Comparison of ENCODE assay signal across 1 cellular context in the genomic region with DNA sequence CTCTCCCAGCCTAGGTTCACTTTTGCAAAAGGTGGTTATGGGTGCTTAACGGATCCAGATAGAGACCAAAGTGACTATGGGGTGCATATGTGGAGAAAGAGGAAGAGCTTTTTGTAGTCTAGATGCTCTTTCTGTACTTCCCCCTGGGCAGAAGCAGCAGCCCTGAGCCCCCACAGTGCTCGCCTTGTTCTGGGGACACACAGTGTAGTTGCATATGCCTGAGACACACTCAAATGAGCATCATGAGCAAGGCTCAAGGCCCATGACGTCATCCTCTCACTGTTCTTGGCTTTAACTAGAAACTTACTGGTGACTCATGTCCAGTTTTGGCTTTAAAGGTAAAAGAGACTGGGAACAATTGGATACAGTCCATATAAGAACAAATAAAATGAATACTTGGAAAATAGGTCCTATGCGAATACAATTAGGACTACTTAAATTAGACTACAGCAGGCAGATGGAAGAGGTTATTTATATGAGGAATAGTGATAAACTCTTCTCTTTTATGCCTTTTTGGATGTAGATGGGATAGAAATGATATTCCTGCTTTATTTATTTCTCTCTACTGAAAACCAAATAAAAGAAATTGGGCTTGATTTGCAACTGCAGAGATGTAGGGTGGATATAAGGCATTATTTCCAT.
TF ChIP-seq lines count a peak whose summit lies in the region.

No MANE protein-coding gene starts in this region.

TF ChIP-seq in HEK293, 187 proteins besides CTCF, POLR2A, EP300 and RAD21 (continued from another document and continues in another):
- TF ChIP-seq, protein P1, sequence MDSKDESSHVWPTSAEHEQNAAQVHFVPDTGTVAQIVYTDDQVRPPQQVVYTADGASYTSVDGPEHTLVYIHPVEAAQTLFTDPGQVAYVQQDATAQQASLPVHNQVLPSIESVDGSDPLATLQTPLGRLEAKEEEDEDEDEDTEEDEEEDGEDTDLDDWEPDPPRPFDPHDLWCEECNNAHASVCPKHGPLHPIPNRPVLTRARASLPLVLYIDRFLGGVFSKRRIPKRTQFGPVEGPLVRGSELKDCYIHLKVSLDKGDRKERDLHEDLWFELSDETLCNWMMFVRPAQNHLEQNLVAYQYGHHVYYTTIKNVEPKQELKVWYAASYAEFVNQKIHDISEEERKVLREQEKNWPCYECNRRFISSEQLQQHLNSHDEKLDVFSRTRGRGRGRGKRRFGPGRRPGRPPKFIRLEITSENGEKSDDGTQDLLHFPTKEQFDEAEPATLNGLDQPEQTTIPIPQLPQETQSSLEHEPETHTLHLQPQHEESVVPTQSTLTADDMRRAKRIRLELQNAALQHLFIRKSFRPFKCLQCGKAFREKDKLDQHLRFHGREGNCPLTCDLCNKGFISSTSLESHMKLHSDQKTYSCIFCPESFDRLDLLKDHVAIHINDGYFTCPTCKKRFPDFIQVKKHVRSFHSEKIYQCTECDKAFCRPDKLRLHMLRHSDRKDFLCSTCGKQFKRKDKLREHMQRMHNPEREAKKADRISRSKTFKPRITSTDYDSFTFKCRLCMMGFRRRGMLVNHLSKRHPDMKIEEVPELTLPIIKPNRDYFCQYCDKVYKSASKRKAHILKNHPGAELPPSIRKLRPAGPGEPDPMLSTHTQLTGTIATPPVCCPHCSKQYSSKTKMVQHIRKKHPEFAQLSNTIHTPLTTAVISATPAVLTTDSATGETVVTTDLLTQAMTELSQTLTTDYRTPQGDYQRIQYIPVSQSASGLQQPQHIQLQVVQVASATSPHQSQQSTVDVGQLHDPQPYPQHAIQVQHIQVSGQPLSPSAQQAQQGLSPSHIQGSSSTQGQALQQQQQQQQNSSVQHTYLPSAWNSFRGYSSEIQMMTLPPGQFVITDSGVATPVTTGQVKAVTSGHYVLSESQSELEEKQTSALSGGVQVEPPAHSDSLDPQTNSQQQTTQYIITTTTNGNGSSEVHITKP (tag by site-specific recombination; IDR thresholded peaks at IDR 0.05): peak; percentile 48; the same call in 1 of the 2 replicates
- no peak for TF ChIP-seq ZNF423 (tag by site-specific recombination; IDR thresholded peaks at IDR 0.05)
- 0 out of 2 replicates have a peak, but pooled peaks have one; percentile 16 for TF ChIP-seq ZNF600 (tag by site-specific recombination; IDR thresholded peaks at IDR 0.05)
- no peak for TF ChIP-seq ZNF274 (IDR thresholded peaks at IDR 0.05; ENCODE audit: low read length)
- TF ChIP-seq ZNF274 (tag by site-specific recombination; IDR thresholded peaks at IDR 0.05; ENCODE audit: borderline replicate concordance): no peak
- TF ChIP-seq SALL2 (tag by site-specific recombination; IDR thresholded peaks at IDR 0.05; ENCODE audit: borderline replicate concordance): no peak
- TF ChIP-seq ZNF704 (tag by site-specific recombination; IDR thresholded peaks at IDR 0.05): no peak
- no peak for TF ChIP-seq ZNF670 (tag by site-specific recombination; IDR thresholded peaks at IDR 0.05; ENCODE audit: low read depth)
- TF ChIP-seq SP7 (tag by site-specific recombination; IDR thresholded peaks at IDR 0.05): peak; percentile 82
- no peak for TF ChIP-seq ZNF658 (tag by site-specific recombination; IDR thresholded peaks at IDR 0.05)
- no peak for TF ChIP-seq ZNF610 (tag by site-specific recombination; IDR thresholded peaks at IDR 0.05; ENCODE audit: borderline replicate concordance)
- peak; percentile 12; the same call in 1 of the 2 replicates for TF ChIP-seq ZNF394 (tag by site-specific recombination; IDR thresholded peaks at IDR 0.05; ENCODE audit: borderline replicate concordance)
- no peak for TF ChIP-seq ZSCAN16 (tag by site-specific recombination; IDR thresholded peaks at IDR 0.05)
- TF ChIP-seq ZNF571 (tag by site-specific recombination; IDR thresholded peaks at IDR 0.05): no peak
- no peak for TF ChIP-seq ZNF292 (tag by site-specific recombination; IDR thresholded peaks at IDR 0.05; ENCODE audit: borderline replicate concordance, low read depth)
- TF ChIP-seq ZNF211 (tag by site-specific recombination; IDR thresholded peaks at IDR 0.05; ENCODE audit: low read depth): no peak
- no peak for TF ChIP-seq ZNF23 (tag by site-specific recombination; IDR thresholded peaks at IDR 0.05; ENCODE audit: borderline replicate concordance)
- TF ChIP-seq ZNF555 (tag by site-specific recombination; conservative IDR thresholded peaks at IDR 0.05): no peak
- peak; percentile 66; the same call in 1 of the 2 replicates for TF ChIP-seq PRDM1 (tag by site-specific recombination; IDR thresholded peaks at IDR 0.05)
- peak; percentile 94 for TF ChIP-seq ZBTB21 (tag by site-specific recombination; IDR thresholded peaks at IDR 0.05)
- peak; percentile 36; the same call in 1 of the 2 replicates for TF ChIP-seq IKZF3 (tag by site-specific recombination; IDR thresholded peaks at IDR 0.05)
- no peak for TF ChIP-seq ZNF510 (tag by site-specific recombination; IDR thresholded peaks at IDR 0.05; ENCODE audit: insufficient replicate concordance)
- TF ChIP-seq ZNF837 (tag by site-specific recombination; IDR thresholded peaks at IDR 0.05): no peak
- TF ChIP-seq ZNF624 (tag by site-specific recombination; IDR thresholded peaks at IDR 0.05): no peak
- peak; percentile 92 for TF ChIP-seq BCL11A (tag by site-specific recombination; IDR thresholded peaks at IDR 0.05; ENCODE audit: low read depth)
- no peak for TF ChIP-seq ZNF157 (tag by site-specific recombination; IDR thresholded peaks at IDR 0.05)
- TF ChIP-seq ZBTB44 (tag by site-specific recombination; IDR thresholded peaks at IDR 0.05): no peak
- peak; percentile 78 for TF ChIP-seq ZEB2 (tag by site-specific recombination; IDR thresholded peaks at IDR 0.05)
- no peak for TF ChIP-seq ZNF501 (tag by site-specific recombination; IDR thresholded peaks at IDR 0.05)
- TF ChIP-seq, protein P2, sequence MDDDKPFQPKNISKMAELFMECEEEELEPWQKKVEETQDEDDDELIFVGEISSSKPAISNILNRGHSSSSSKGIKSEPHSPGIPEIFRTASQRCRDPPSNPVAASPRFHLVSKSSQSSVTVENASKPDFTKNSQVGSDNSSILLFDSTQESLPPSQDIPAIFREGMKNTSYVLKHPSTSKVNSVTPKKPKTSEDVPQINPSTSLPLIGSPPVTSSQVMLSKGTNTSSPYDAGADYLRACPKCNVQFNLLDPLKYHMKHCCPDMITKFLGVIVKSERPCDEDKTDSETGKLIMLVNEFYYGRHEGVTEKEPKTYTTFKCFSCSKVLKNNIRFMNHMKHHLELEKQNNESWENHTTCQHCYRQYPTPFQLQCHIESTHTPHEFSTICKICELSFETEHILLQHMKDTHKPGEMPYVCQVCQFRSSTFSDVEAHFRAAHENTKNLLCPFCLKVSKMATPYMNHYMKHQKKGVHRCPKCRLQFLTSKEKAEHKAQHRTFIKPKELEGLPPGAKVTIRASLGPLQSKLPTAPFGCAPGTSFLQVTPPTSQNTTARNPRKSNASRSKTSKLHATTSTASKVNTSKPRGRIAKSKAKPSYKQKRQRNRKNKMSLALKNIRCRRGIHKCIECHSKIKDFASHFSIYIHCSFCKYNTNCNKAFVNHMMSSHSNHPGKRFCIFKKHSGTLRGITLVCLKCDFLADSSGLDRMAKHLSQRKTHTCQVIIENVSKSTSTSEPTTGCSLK (tag by site-specific recombination; IDR thresholded peaks at IDR 0.05): no peak
- TF ChIP-seq ZNF221 (tag by site-specific recombination; IDR thresholded peaks at IDR 0.05; ENCODE audit: borderline replicate concordance): no peak
- no peak for TF ChIP-seq ZIC2 (tag by site-specific recombination; IDR thresholded peaks at IDR 0.05)
- no peak for TF ChIP-seq ZNF37A (tag by site-specific recombination; IDR thresholded peaks at IDR 0.05)
- TF ChIP-seq ZBTB20 (tag by site-specific recombination; IDR thresholded peaks at IDR 0.05): no peak
- peak; percentile 77 for TF ChIP-seq ZNF558 (tag by site-specific recombination; IDR thresholded peaks at IDR 0.05)
- peak; percentile 98 for TF ChIP-seq ZNF629 (tag by site-specific recombination; IDR thresholded peaks at IDR 0.05)
- 0 out of 2 replicates have a peak, but pooled peaks have one; percentile 17 for TF ChIP-seq ZXDB (tag by site-specific recombination; IDR thresholded peaks at IDR 0.05)
- no peak for TF ChIP-seq ZNF354C (tag by site-specific recombination; IDR thresholded peaks at IDR 0.05; ENCODE audit: borderline replicate concordance, low read depth)
- TF ChIP-seq ZNF140 (tag by site-specific recombination; IDR thresholded peaks at IDR 0.05): no peak
- TF ChIP-seq PRDM6 (tag by site-specific recombination; IDR thresholded peaks at IDR 0.05): peak; percentile 80
- TF ChIP-seq GLI2 (tag by site-specific recombination; IDR thresholded peaks at IDR 0.05; ENCODE audit: borderline replicate concordance, low read depth): no peak
- TF ChIP-seq, protein P3, sequence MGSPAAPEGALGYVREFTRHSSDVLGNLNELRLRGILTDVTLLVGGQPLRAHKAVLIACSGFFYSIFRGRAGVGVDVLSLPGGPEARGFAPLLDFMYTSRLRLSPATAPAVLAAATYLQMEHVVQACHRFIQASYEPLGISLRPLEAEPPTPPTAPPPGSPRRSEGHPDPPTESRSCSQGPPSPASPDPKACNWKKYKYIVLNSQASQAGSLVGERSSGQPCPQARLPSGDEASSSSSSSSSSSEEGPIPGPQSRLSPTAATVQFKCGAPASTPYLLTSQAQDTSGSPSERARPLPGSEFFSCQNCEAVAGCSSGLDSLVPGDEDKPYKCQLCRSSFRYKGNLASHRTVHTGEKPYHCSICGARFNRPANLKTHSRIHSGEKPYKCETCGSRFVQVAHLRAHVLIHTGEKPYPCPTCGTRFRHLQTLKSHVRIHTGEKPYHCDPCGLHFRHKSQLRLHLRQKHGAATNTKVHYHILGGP (tag by site-specific recombination; IDR thresholded peaks at IDR 0.05): no peak
- TF ChIP-seq ZNF335 (tag by site-specific recombination; conservative IDR thresholded peaks at IDR 0.05): 0 out of 2 replicates have a peak, but pooled peaks have one; percentile 15
- TF ChIP-seq KLF7 (tag by site-specific recombination; IDR thresholded peaks at IDR 0.05; ENCODE audit: borderline replicate concordance): no peak
- no peak for TF ChIP-seq ZNF701 (tag by site-specific recombination; IDR thresholded peaks at IDR 0.05)
- TF ChIP-seq ZNF580 (tag by site-specific recombination; IDR thresholded peaks at IDR 0.05): no peak
- no peak; the same call in 1 of the 2 replicates for TF ChIP-seq ZFP69B (tag by site-specific recombination; IDR thresholded peaks at IDR 0.05)
- TF ChIP-seq ZNF48 (tag by site-specific recombination; IDR thresholded peaks at IDR 0.05): no peak
- TF ChIP-seq ZNF621 (tag by site-specific recombination; IDR thresholded peaks at IDR 0.05): no peak
- no peak for TF ChIP-seq REST (tag by site-specific recombination; IDR thresholded peaks at IDR 0.05)
- no peak for TF ChIP-seq ZSCAN30 (tag by site-specific recombination; IDR thresholded peaks at IDR 0.05)
- TF ChIP-seq ZNF707 (tag by site-specific recombination; IDR thresholded peaks at IDR 0.05): no peak
